ENCODE assay signal across 26 cellular contexts in genomic region chr17:79527286-79527685, GRCh38.
"Had no signal": no experiment of that assay in that cellular context is flagged by ENCODE, and none has a peak within 500 bp of the region (broad histone marks: within the 10 kb centered on the region; RNA-seq: fewer than 3 reads in every experiment).

No MANE protein-coding gene starts in this region.

- H3K9me3 Mint-ChIP-seq: natural killer cell; nephron; stimulated activated effector memory CD8-positive, alpha-beta T cell treated with anti-CD3 and anti-CD28 coated beads, Interleukin-12 subunit alpha, Interleukin-12 subunit beta, amount 100 ng/mL, for 72 hours; stimulated activated naive B cell treated with anti-CD40 and anti-IgM and Interleukin-4, amounts not matched to agents 10 μg/mL and 1 μg/mL and 100 μg/mL, for 72 hours; stimulated activated naive CD8-positive, alpha-beta T cell treated with anti-CD3 and anti-CD28 coated beads, Interleukin-15, Interleukin-2, amounts not matched to agents 100 ng/mL and 50 ng/mL, for 24 hours had no signal

- H3K27ac Mint-ChIP-seq: naive thymus-derived CD4-positive, alpha-beta T cell; natural killer cell; nephron; progenitor cell of endocrine pancreas; stimulated activated effector memory CD8-positive, alpha-beta T cell treated with anti-CD3 and anti-CD28 coated beads, Interleukin-12 subunit alpha, Interleukin-12 subunit beta, amount 100 ng/mL, for 72 hours; stimulated activated naive B cell treated with anti-CD40 and anti-IgM and Interleukin-4, amounts not matched to agents 10 μg/mL and 1 μg/mL and 100 μg/mL, for 72 hours; stimulated activated naive CD8-positive, alpha-beta T cell treated with anti-CD3 and anti-CD28 coated beads, Interleukin-15, Interleukin-2, amounts not matched to agents 100 ng/mL and 50 ng/mL, for 24 hours had no signal

- H3K4me3 Mint-ChIP-seq: naive thymus-derived CD4-positive, alpha-beta T cell; natural killer cell; nephron; stimulated activated effector memory CD8-positive, alpha-beta T cell treated with anti-CD3 and anti-CD28 coated beads, Interleukin-12 subunit alpha, Interleukin-12 subunit beta, amount 100 ng/mL, for 72 hours; stimulated activated naive B cell treated with anti-CD40 and anti-IgM and Interleukin-4, amounts not matched to agents 10 μg/mL and 1 μg/mL and 100 μg/mL, for 72 hours; stimulated activated naive CD8-positive, alpha-beta T cell treated with anti-CD3 and anti-CD28 coated beads, Interleukin-15, Interleukin-2, amounts not matched to agents 100 ng/mL and 50 ng/mL, for 24 hours had no signal

- FAIRE-seq: small intestine had no signal

- H3K27ac ChIP-seq: ovary, parathyroid adenoma, psoas muscle, right lobe of liver, sigmoid colon, stomach, thoracic aorta, thyroid gland, tibial nerve, upper lobe of left lung, uterus had no signal

- H3K9ac ChIP-seq: parathyroid adenoma had no signal

- H3K36me3 ChIP-seq: ovary, right lobe of liver, stomach, thoracic aorta, thyroid gland, tibial nerve, upper lobe of left lung, uterus had no signal

- H3K4me3 ChIP-seq: ovary, psoas muscle, right lobe of liver, sigmoid colon, stomach, thoracic aorta, thyroid gland, tibial nerve, upper lobe of left lung, uterus had no signal

- H3K36me3 Mint-ChIP-seq: natural killer cell; stimulated activated effector memory CD8-positive, alpha-beta T cell treated with anti-CD3 and anti-CD28 coated beads, Interleukin-12 subunit alpha, Interleukin-12 subunit beta, amount 100 ng/mL, for 72 hours; stimulated activated naive B cell treated with anti-CD40 and anti-IgM and Interleukin-4, amounts not matched to agents 10 μg/mL and 1 μg/mL and 100 μg/mL, for 72 hours had no signal

- H3K4me1 Mint-ChIP-seq: stimulated activated effector memory CD8-positive, alpha-beta T cell treated with anti-CD3 and anti-CD28 coated beads, Interleukin-12 subunit alpha, Interleukin-12 subunit beta, amount 100 ng/mL, for 72 hours; stimulated activated naive B cell treated with anti-CD40 and anti-IgM and Interleukin-4, amounts not matched to agents 10 μg/mL and 1 μg/mL and 100 μg/mL, for 72 hours had no signal

- H3K27me3 ChIP-seq: ovary, right lobe of liver, sigmoid colon, thyroid gland, upper lobe of left lung, uterus had no signal

- H2AFZ ChIP-seq: parathyroid adenoma had no signal

- H3K4me1 ChIP-seq: parathyroid adenoma, psoas muscle, right lobe of liver, stomach, thyroid gland, tibial nerve, upper lobe of left lung, uterus had no signal

- DNase-seq: naive thymus-derived CD4-positive, alpha-beta T cell; natural killer cell; occipital lobe; ovary; psoas muscle; right lobe of liver; sigmoid colon; small intestine; stimulated activated CD4-positive, alpha-beta T cell treated with anti-CD3 and anti-CD28 coated beads, Interleukin-15, amount 100 ng/mL, for 24 hours; stimulated activated CD4-positive, alpha-beta T cell treated with anti-CD3 and anti-CD28 coated beads, Interleukin-2, amount 100 ng/mL, for 24 hours; stimulated activated CD4-positive, alpha-beta T cell treated with anti-CD3 and anti-CD28 coated beads, Interleukin-2, amount 100 ng/mL, for 48 hours; stimulated activated CD4-positive, alpha-beta T cell treated with anti-CD3 and anti-CD28 coated beads, Interleukin-4, amount 100 ng/mL, for 24 hours; stimulated activated naive B cell treated with anti-CD40 and anti-IgM and Interleukin-4, amounts not matched to agents 10 μg/mL and 1 μg/mL and 100 μg/mL, for 72 hours; stimulated activated naive CD4-positive, alpha-beta T cell treated with Interleukin-2 at 50 U/mL for 16 hours; stomach; thyroid gland; trophoblast cell; upper lobe of left lung; uterus had no signal

- H3K9me3 ChIP-seq: ovary, psoas muscle, right lobe of liver, sigmoid colon, stomach, thoracic aorta, thyroid gland, tibial nerve, upper lobe of left lung, uterus had no signal

- H3K79me2 ChIP-seq: parathyroid adenoma had no signal
